Comparison of ENCODE assay signal across 14 cellular contexts in the genomic region with DNA sequence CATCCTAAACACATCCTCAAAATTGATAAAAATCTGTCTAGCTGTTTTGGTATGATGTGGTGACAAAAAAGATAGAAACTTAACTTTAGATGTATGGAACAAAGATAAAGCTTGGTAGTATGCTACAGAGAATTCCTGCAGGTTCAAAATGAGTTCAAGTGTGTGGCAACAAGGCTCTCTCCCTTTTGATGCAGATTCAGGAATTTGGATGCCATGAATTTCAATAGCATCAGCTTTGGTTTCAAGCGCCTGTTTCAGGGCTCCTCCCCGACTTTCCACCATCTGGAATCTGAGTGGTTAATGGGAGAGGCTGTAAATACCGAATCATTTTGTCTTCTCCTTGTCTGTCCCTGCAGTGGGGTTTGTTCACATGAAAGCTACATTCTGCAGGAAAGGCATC.
A peak's percentile ranks its signal among the peaks of the same experiment; 100 is the strongest.
DNase-seq lines count a peak whose midpoint lies in the region; TF ChIP-seq lines count a peak whose summit lies in the region.
"Had no signal": no experiment of that assay in that cellular context is flagged by ENCODE, and none has a peak within 500 bp of the region (broad histone marks: within the 10 kb centered on the region; RNA-seq: fewer than 3 reads in every experiment).

No MANE protein-coding gene starts in this region.

- DNase-seq in HAP-1 (ENCODE audit: low spot score in 2 of 2) (peak; percentile 74 to 92), astrocyte of the hippocampus (ENCODE audit: low read depth, low spot score) (peak; percentile 55), iPS-NIHi7 (ENCODE audit: extremely low spot score) (peak; percentile 74), amygdala (lab: John Stamatoyannopoulos, UW) (no peak), SJCRH30 (no peak), NCI-H2227 (lab: John Stamatoyannopoulos, UW; ENCODE audit: unreplicated experiment) (no peak), adrenal gland (no peak)
- DNase-seq: DMS 273 treated with DMSO at 0.1 percent for 48 hours, KG1, NCI-H1092, NCI-H1694 treated with DMSO at 0.1 percent for 48 hours, NCI-H446, Right ventricle myocardium superior had no signal

- TF ChIP-seq POLR2A in adrenal gland (IDR thresholded peaks at IDR 0.05) = no peak

- H3K4me1 ChIP-seq in HAP-1 (peaks cover 16% of the 10 kb centered on the region), SJCRH30 (peaks cover 20% of the 10 kb centered on the region), adrenal gland (replicated peaks in 1 of 2) (no peaks in the 10 kb centered on the region)

- H3K27ac ChIP-seq in SJCRH30 (no peak overlapping the region), adrenal gland (no peak overlapping the region)
- H3K27ac ChIP-seq: BLaER1 treated with 17β-estradiol and CSF1 and Interleukin-3, amounts not matched to agents 10 nM and 100 nM had no signal

- 0 out of 2 replicates have a peak, but pooled peaks cover 4% of the 10 kb centered on the region for H3K27me3 ChIP-seq in HAP-1 (ENCODE audit: low read depth)
- H3K27me3 ChIP-seq in SJCRH30 = no peaks in the 10 kb centered on the region
- no peaks in the 10 kb centered on the region for H3K27me3 ChIP-seq in adrenal gland
- H3K27me3 ChIP-seq: BLaER1 treated with 17β-estradiol and CSF1 and Interleukin-3, amounts not matched to agents 10 nM and 100 nM had no signal

- no peaks in the 10 kb centered on the region for H3K9me3 ChIP-seq in HAP-1
- H3K9me3 ChIP-seq in SJCRH30 (replicated peaks) = no peaks in the 10 kb centered on the region
- H3K9me3 ChIP-seq in adrenal gland (replicated peaks in 1 of 3) = no peaks in the 10 kb centered on the region
- H3K9me3 ChIP-seq: BLaER1 treated with 17β-estradiol and CSF1 and Interleukin-3, amounts not matched to agents 10 nM and 100 nM had no signal

- H3K36me3 ChIP-seq in HAP-1 (replicated peaks) (no peaks in the 10 kb centered on the region), SJCRH30 (no peaks in the 10 kb centered on the region), adrenal gland (replicated peaks in 1 of 2) (no peaks in the 10 kb centered on the region)
- H3K36me3 ChIP-seq: BLaER1 treated with 17β-estradiol and CSF1 and Interleukin-3, amounts not matched to agents 10 nM and 100 nM had no signal

- in situ Hi-C loops in HAP-1 (cut with MboI; ENCODE audit: low sequenced_read_pairs) = loop anchor here (25.0 kb wide), 1 partner anchor 187 kb away; no protein-coding TSS in a partner anchor

- intact Hi-C loops in adrenal gland (cut with DNase I) = loop anchor here (5.0 to 10.0 kb wide), 3 partner anchors 105 to 308 kb away; no protein-coding TSS in a partner anchor

- WGBS in adrenal gland, 4 donors = 76 to 87% (median 80%) methylated on average over 3 of the region's 3 CpGs

- TF ChIP-seq CTCF in adrenal gland (IDR thresholded peaks at IDR 0.05) = no peak

- no peak overlapping the region for H3K4me3 ChIP-seq in HAP-1
- no peak overlapping the region for H3K4me3 ChIP-seq in SJCRH30
- no peak overlapping the region for H3K4me3 ChIP-seq in adrenal gland
- H3K4me3 ChIP-seq: BLaER1 treated with 17β-estradiol and CSF1 and Interleukin-3, amounts not matched to agents 10 nM and 100 nM had no signal

Comparison
In these comparisons a context has a peak if more than half of its experiments do, and no peak if none do; other contexts are left out.
1. DNase-seq: peak in HAP-1 (2 of 2), astrocyte of the hippocampus (single experiment) and iPS-NIHi7 (single experiment); none in amygdala (0 of 56), SJCRH30 (0 of 2), NCI-H2227 (single experiment) and adrenal gland (0 of 7).